Comparison of ENCODE assay signal across 1 cellular context in genomic region chr10:77392851-77393250, GRCh38.
TF ChIP-seq lines count a peak whose summit lies in the region.

No MANE protein-coding gene starts in this region.

TF ChIP-seq in SK-N-SH, 30 proteins besides CTCF, POLR2A, EP300 and RAD21 (continued from another document):
- TF ChIP-seq FOSL2 (IDR thresholded peaks at IDR 0.05; ENCODE audit: borderline replicate concordance, low read depth) = peak; percentile 98
- peak; percentile 28; the same call in 1 of the 2 replicates for TF ChIP-seq TAF1 (IDR thresholded peaks at IDR 0.05; ENCODE audit: borderline replicate concordance, low read depth, low read length)
- peak; percentile 96 for TF ChIP-seq RXRA (IDR thresholded peaks at IDR 0.05; ENCODE audit: borderline replicate concordance, low read depth)
- peak; percentile 91 for TF ChIP-seq PBX3 (IDR thresholded peaks at IDR 0.05)
- TF ChIP-seq SMC3 (IDR thresholded peaks at IDR 0.05; ENCODE audit: low read depth, low read length) = peak; percentile 1; the same call in 1 of the 2 replicates
- peak; percentile 77; the same call in 1 of the 2 replicates for TF ChIP-seq SIN3A (IDR thresholded peaks at IDR 0.05; ENCODE audit: borderline replicate concordance, low read depth, low read length)
- TF ChIP-seq GATA2 (CRISPR knock-in tag; IDR thresholded peaks at IDR 0.05) = no peak
- TF ChIP-seq POLR2AphosphoS5 (IDR thresholded peaks at IDR 0.05; ENCODE audit: low read depth, low read length) = peak; percentile 62; the same call in 1 of the 2 replicates
- TF ChIP-seq NFIC (IDR thresholded peaks at IDR 0.05; ENCODE audit: borderline replicate concordance) = peak; percentile 97
- TF ChIP-seq MEF2A (IDR thresholded peaks at IDR 0.05; ENCODE audit: borderline replicate concordance, low read depth) = peak; percentile 61; the same call in 1 of the 2 replicates
- TF ChIP-seq USF2 (IDR thresholded peaks at IDR 0.05; ENCODE audit: borderline replicate concordance, low read depth, low read length) = no peak
- peak; percentile 76 for TF ChIP-seq MAX (IDR thresholded peaks at IDR 0.05; ENCODE audit: low read depth)
- peak; percentile 76; the same call in 1 of the 2 replicates for TF ChIP-seq REST (IDR thresholded peaks at IDR 0.05; ENCODE audit: low read depth, low read length)
- no peak; the same call in 1 of the 2 replicates for TF ChIP-seq ELF1 (IDR thresholded peaks at IDR 0.05)
- TF ChIP-seq GABPA (IDR thresholded peaks at IDR 0.05; ENCODE audit: low read depth) = no peak
- peak; percentile 96 for TF ChIP-seq TCF12 (IDR thresholded peaks at IDR 0.05)
